Comparison of ENCODE assay signal across 1 cellular context in the genomic region with DNA sequence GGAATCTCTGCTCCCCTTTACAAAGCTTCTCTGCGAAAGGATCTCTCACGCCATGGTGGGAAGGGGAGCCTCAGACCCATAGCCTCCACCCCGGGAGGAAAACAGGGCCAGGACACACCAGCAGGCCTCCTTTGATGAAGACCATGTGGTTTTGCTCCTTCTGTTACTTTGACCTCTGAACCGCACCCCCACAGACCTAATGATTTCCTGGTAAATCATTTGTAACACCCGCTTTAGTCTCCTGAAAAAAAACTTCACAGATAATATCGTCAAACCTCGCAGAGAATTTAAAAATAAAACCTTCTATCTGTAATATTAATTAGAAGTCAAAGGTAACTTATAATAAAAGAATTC.
TF ChIP-seq lines count a peak whose summit lies in the region.

No MANE protein-coding gene starts in this region.

TF ChIP-seq in WTC11, 78 proteins besides CTCF, POLR2A, EP300 and RAD21 (continued from another document):
- TF ChIP-seq, protein P1, sequence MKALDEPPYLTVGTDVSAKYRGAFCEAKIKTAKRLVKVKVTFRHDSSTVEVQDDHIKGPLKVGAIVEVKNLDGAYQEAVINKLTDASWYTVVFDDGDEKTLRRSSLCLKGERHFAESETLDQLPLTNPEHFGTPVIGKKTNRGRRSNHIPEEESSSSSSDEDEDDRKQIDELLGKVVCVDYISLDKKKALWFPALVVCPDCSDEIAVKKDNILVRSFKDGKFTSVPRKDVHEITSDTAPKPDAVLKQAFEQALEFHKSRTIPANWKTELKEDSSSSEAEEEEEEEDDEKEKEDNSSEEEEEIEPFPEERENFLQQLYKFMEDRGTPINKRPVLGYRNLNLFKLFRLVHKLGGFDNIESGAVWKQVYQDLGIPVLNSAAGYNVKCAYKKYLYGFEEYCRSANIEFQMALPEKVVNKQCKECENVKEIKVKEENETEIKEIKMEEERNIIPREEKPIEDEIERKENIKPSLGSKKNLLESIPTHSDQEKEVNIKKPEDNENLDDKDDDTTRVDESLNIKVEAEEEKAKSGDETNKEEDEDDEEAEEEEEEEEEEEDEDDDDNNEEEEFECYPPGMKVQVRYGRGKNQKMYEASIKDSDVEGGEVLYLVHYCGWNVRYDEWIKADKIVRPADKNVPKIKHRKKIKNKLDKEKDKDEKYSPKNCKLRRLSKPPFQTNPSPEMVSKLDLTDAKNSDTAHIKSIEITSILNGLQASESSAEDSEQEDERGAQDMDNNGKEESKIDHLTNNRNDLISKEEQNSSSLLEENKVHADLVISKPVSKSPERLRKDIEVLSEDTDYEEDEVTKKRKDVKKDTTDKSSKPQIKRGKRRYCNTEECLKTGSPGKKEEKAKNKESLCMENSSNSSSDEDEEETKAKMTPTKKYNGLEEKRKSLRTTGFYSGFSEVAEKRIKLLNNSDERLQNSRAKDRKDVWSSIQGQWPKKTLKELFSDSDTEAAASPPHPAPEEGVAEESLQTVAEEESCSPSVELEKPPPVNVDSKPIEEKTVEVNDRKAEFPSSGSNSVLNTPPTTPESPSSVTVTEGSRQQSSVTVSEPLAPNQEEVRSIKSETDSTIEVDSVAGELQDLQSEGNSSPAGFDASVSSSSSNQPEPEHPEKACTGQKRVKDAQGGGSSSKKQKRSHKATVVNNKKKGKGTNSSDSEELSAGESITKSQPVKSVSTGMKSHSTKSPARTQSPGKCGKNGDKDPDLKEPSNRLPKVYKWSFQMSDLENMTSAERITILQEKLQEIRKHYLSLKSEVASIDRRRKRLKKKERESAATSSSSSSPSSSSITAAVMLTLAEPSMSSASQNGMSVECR (CRISPR knock-in tag; IDR thresholded peaks at IDR 0.05; ENCODE audit: borderline replicate concordance) = no peak
